In the genomic region with DNA sequence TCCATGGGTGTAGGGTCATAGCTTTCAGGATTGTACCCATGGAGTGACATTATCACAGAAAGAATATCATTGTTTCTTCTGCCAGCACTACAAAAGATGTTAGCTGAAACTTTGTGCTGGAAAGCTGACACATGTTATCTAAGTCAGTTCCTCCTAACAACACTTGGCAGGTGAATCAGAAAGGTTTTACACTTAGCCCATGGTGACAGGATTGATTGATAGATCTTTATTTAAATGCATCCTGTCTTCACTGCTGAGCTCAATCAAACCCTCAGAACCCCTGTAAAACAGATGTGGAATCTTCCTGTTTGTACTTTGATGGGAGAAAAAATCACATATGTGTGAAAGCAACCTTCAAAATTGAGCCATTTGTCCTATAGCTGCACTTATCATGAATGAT, we compare ENCODE assay signal across 37 cellular contexts.
"Had no signal": no experiment of that assay in that cellular context is flagged by ENCODE, and none has a peak within 500 bp of the region (broad histone marks: within the 10 kb centered on the region; RNA-seq: fewer than 3 reads in every experiment).

No MANE protein-coding gene starts in this region.

- H3K27ac ChIP-seq: adrenal gland, ascending aorta, body of pancreas, brain microvascular endothelial cell, breast epithelium, cardiac muscle cell had no signal

- DNase-seq: activated effector memory CD4-positive, alpha-beta T cell treated with anti-CD3 and anti-CD28 coated beads, Interleukin-2, amount 50 U/mL, for 16 hours; activated effector memory CD4-positive, alpha-beta T cell treated with Interleukin-2 at 50 U/mL for 16 hours; activated gamma-delta T cell; activated gamma-delta T cell treated with Interleukin-2 at 50 U/mL for 16 hours; activated naive CD4-positive, alpha-beta T cell; activated naive CD4-positive, alpha-beta T cell treated with anti-CD3 and anti-CD28 coated beads for 36 hours; activated naive CD4-positive, alpha-beta T cell treated with anti-CD3 and anti-CD28 coated beads, Interleukin-2, amount 10 ng/mL, durations not matched to agents 7 days and 5 days; activated naive CD4-positive, alpha-beta T cell treated with anti-CD3 and anti-CD28 coated beads, Interleukin-2, amount 50 U/mL, for 16 hours; activated naive CD4-positive, alpha-beta T cell treated with Interleukin-2 at 50 U/mL for 16 hours; activated naive CD8-positive, alpha-beta T cell treated with anti-CD3 and anti-CD28 coated beads for 36 hours; activated naive CD8-positive, alpha-beta T cell treated with anti-CD3 and anti-CD28 coated beads, Interleukin-2, amount 10 ng/mL, durations not matched to agents 7 days and 5 days; activated naive CD8-positive, alpha-beta T cell treated with anti-CD3 and anti-CD28 coated beads, Interleukin-2, amount 50 U/mL, for 24 hours; activated T-cell treated with anti-CD3 and anti-CD28 coated beads, Interleukin-2, amount 50 U/mL, for 1 hour; activated T-cell treated with anti-CD3 and anti-CD28 coated beads, Interleukin-2, amount 50 U/mL, for 24 hours; activated T-cell treated with anti-CD3 and anti-CD28 coated beads, Interleukin-2, amount 50 U/mL, for 4 hours; activated T-cell treated with anti-CD3 and anti-CD28 coated beads, Interleukin-2, amount 50 U/mL, for 48 hours; activated T-cell treated with anti-CD3 and anti-CD28 coated beads, Interleukin-2, amount 50 U/mL, for 72 hours; adrenal gland; amygdala; anterior cingulate cortex; aorta; body of pancreas; brain microvascular endothelial cell; caudate nucleus; central memory CD4-positive, alpha-beta T cell; cerebellar nuclear complex had no signal

- H3K27me3 ChIP-seq: adrenal gland, ascending aorta, body of pancreas, brain microvascular endothelial cell, breast epithelium, cardiac muscle cell had no signal

- H3K36me3 Mint-ChIP-seq: activated naive CD4-positive, alpha-beta T cell treated with anti-CD3 and anti-CD28 coated beads, Interleukin-2, amount 10 ng/mL, durations not matched to agents 7 days and 5 days; activated naive CD4-positive, alpha-beta T cell treated with anti-CD3 and anti-CD28 coated beads, Interleukin-2, amount 50 U/mL, for 24 hours; activated naive CD4-positive, alpha-beta T cell treated with anti-CD3 and anti-CD28 coated beads, Interleukin-2, amount 50 U/mL, for 72 hours; activated naive CD8-positive, alpha-beta T cell; activated naive CD8-positive, alpha-beta T cell treated with anti-CD3 and anti-CD28 coated beads for 36 hours; activated naive CD8-positive, alpha-beta T cell treated with anti-CD3 and anti-CD28 coated beads, Interleukin-2, amount 10 ng/mL, durations not matched to agents 7 days and 5 days; brain had no signal

- H3K4me1 ChIP-seq: adrenal gland, ascending aorta, body of pancreas, breast epithelium had no signal

- H3K27ac Mint-ChIP-seq: activated naive CD4-positive, alpha-beta T cell treated with anti-CD3 and anti-CD28 coated beads for 36 hours; activated naive CD4-positive, alpha-beta T cell treated with anti-CD3 and anti-CD28 coated beads, Interleukin-2, amount 10 ng/mL, durations not matched to agents 7 days and 5 days; activated naive CD4-positive, alpha-beta T cell treated with anti-CD3 and anti-CD28 coated beads, Interleukin-2, amount 50 U/mL, for 24 hours; activated naive CD4-positive, alpha-beta T cell treated with anti-CD3 and anti-CD28 coated beads, Interleukin-2, amount 50 U/mL, for 72 hours; activated naive CD8-positive, alpha-beta T cell; activated naive CD8-positive, alpha-beta T cell treated with anti-CD3 and anti-CD28 coated beads for 36 hours; activated naive CD8-positive, alpha-beta T cell treated with anti-CD3 and anti-CD28 coated beads, Interleukin-2, amount 10 ng/mL, durations not matched to agents 7 days and 5 days; activated naive CD8-positive, alpha-beta T cell treated with anti-CD3 and anti-CD28 coated beads, Interleukin-2, amount 50 U/mL, for 24 hours; activated T-cell treated with anti-CD3 and anti-CD28 coated beads, Interleukin-2, amount 50 U/mL, for 24 hours; activated T-cell treated with anti-CD3 and anti-CD28 coated beads, Interleukin-2, amount 50 U/mL, for 72 hours; activated T-helper 1 cell treated with anti-CD3 and anti-CD28 coated beads, Interleukin-12 subunit alpha, Interleukin-12 subunit beta, Interleukin-2, Interleukin-4 antibody, amounts not matched to agents 30 ng/mL and 10 ng/mL and 1 ng/mL, durations not matched to agents 14 hours and 24 hours and 36 hours; activated T-helper 17 cell treated with anti-CD3 and anti-CD28 coated beads, Interleukin-2, amount 50 U/mL, for 72 hours; activated T-helper 2 cell treated with anti-CD3 and anti-CD28 coated beads, Interferon-gamma antibody, Interleukin-2, Interleukin-4, amounts not matched to agents 10 μg/mL and 5 μg/mL and 100 μg/mL, durations not matched to agents 14 hours and 24 hours and 36 hours; brain had no signal

- H3K27me3 Mint-ChIP-seq: activated naive CD4-positive, alpha-beta T cell treated with anti-CD3 and anti-CD28 coated beads, Interleukin-2, amount 10 ng/mL, durations not matched to agents 7 days and 5 days; activated naive CD4-positive, alpha-beta T cell treated with anti-CD3 and anti-CD28 coated beads, Interleukin-2, amount 50 U/mL, for 24 hours; activated naive CD8-positive, alpha-beta T cell; activated naive CD8-positive, alpha-beta T cell treated with anti-CD3 and anti-CD28 coated beads for 36 hours; activated naive CD8-positive, alpha-beta T cell treated with anti-CD3 and anti-CD28 coated beads, Interleukin-2, amount 10 ng/mL, durations not matched to agents 7 days and 5 days; activated naive CD8-positive, alpha-beta T cell treated with anti-CD3 and anti-CD28 coated beads, Interleukin-2, amount 50 U/mL, for 24 hours; activated T-cell treated with anti-CD3 and anti-CD28 coated beads, Interleukin-2, amount 50 U/mL, for 24 hours; activated T-helper 17 cell treated with anti-CD3 and anti-CD28 coated beads, Interleukin-2, amount 50 U/mL, for 72 hours; central memory CD8-positive, alpha-beta T cell had no signal

- H3K4me1 Mint-ChIP-seq: activated naive CD4-positive, alpha-beta T cell treated with anti-CD3 and anti-CD28 coated beads, Interleukin-2, amount 10 ng/mL, durations not matched to agents 7 days and 5 days; activated naive CD4-positive, alpha-beta T cell treated with anti-CD3 and anti-CD28 coated beads, Interleukin-2, amount 50 U/mL, for 24 hours; activated naive CD8-positive, alpha-beta T cell treated with anti-CD3 and anti-CD28 coated beads for 36 hours; activated naive CD8-positive, alpha-beta T cell treated with anti-CD3 and anti-CD28 coated beads, Interleukin-2, amount 10 ng/mL, durations not matched to agents 7 days and 5 days; activated naive CD8-positive, alpha-beta T cell treated with anti-CD3 and anti-CD28 coated beads, Interleukin-2, amount 50 U/mL, for 24 hours; activated T-helper 17 cell treated with anti-CD3 and anti-CD28 coated beads, Interleukin-2, amount 50 U/mL, for 72 hours; brain; central memory CD8-positive, alpha-beta T cell had no signal

- H3K36me3 ChIP-seq: adrenal gland, ascending aorta, brain microvascular endothelial cell, breast epithelium, cardiac muscle cell had no signal

- H3K9me3 ChIP-seq: adrenal gland, ascending aorta, body of pancreas, breast epithelium had no signal

- ATAC-seq: activated naive CD4-positive, alpha-beta T cell treated with anti-CD3 and anti-CD28 coated beads, Interleukin-2, amount 50 U/mL, for 72 hours; activated naive CD8-positive, alpha-beta T cell treated with anti-CD3 and anti-CD28 coated beads, Interleukin-2, amount 50 U/mL, for 24 hours; activated T-cell treated with anti-CD3 and anti-CD28 coated beads, Interleukin-2, amount 50 U/mL, for 4 hours; activated T-cell treated with anti-CD3 and anti-CD28 coated beads, Interleukin-2, amount 50 U/mL, for 72 hours; activated T-helper 17 cell treated with anti-CD3 and anti-CD28 coated beads, Interleukin-2, amount 50 U/mL, for 72 hours; body of pancreas had no signal

- H3K4me3 ChIP-seq: adrenal gland, ascending aorta, body of pancreas, breast epithelium, cardiac muscle cell had no signal

- H3K4me3 Mint-ChIP-seq: activated naive CD4-positive, alpha-beta T cell treated with anti-CD3 and anti-CD28 coated beads for 36 hours; activated naive CD4-positive, alpha-beta T cell treated with anti-CD3 and anti-CD28 coated beads, Interleukin-2, amount 10 ng/mL, durations not matched to agents 7 days and 5 days; activated naive CD4-positive, alpha-beta T cell treated with anti-CD3 and anti-CD28 coated beads, Interleukin-2, amount 50 U/mL, for 24 hours; activated naive CD8-positive, alpha-beta T cell; activated naive CD8-positive, alpha-beta T cell treated with anti-CD3 and anti-CD28 coated beads for 36 hours; activated naive CD8-positive, alpha-beta T cell treated with anti-CD3 and anti-CD28 coated beads, Interleukin-2, amount 10 ng/mL, durations not matched to agents 7 days and 5 days; activated naive CD8-positive, alpha-beta T cell treated with anti-CD3 and anti-CD28 coated beads, Interleukin-2, amount 50 U/mL, for 24 hours; activated T-cell treated with anti-CD3 and anti-CD28 coated beads, Interleukin-2, amount 50 U/mL, for 24 hours; activated T-cell treated with anti-CD3 and anti-CD28 coated beads, Interleukin-2, amount 50 U/mL, for 4 hours; activated T-cell treated with anti-CD3 and anti-CD28 coated beads, Interleukin-2, amount 50 U/mL, for 72 hours; activated T-helper 1 cell treated with anti-CD3 and anti-CD28 coated beads, Interleukin-12 subunit alpha, Interleukin-12 subunit beta, Interleukin-2, Interleukin-4 antibody, amounts not matched to agents 30 ng/mL and 10 ng/mL and 1 ng/mL, durations not matched to agents 14 hours and 24 hours and 36 hours; activated T-helper 17 cell treated with anti-CD3 and anti-CD28 coated beads, Interleukin-2, amount 50 U/mL, for 72 hours; brain; central memory CD8-positive, alpha-beta T cell had no signal

- H3K9me3 Mint-ChIP-seq: activated naive CD4-positive, alpha-beta T cell treated with anti-CD3 and anti-CD28 coated beads, Interleukin-2, amount 50 U/mL, for 24 hours; brain; central memory CD8-positive, alpha-beta T cell had no signal
